In the genomic region with DNA sequence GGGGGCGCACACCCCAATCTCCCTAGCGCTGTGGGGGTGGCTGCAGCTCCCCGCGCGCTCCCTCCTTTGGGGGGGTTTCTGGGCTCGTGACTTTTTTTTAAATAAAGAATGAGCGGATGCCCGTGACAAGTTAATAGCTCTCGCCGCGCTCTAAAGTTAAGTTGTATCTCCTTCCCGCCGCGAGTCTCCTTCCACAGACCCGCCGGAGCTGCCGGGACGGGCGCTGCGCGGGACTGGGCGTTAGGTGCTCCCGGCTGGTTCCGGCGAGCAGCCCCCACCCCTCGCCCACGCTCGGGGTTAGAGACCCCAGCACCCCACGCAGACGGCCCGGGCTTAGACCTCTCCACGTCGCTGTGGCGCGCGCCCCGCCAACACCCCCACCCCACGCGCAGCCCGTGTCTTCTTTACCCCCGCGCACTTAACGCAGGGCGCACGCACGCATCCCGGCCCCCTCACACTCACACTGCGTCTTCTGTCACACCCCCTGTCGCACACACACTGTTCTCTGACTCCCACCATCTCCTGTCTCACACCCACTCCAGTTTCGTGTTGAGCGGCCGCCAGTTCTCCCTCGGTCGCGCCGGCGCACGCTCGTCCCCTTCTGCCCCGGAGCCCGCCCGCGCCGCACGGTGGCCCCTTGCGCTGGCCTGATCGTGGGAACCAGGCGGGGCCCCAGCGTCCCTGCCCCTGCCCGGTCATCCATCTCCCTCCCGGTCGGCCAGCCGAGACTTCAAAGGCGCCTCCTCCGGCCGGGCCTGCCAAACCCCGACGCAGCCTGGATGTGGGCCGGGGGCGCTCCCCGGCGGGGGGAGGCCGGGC, we compare ENCODE assay signal across 8 cellular contexts.
DNase-seq lines count a peak whose midpoint lies in the region; FAIRE-seq and TF ChIP-seq lines count a peak whose summit lies in the region.

No MANE protein-coding gene starts in this region.

- TF ChIP-seq CTCF in RWPE1 (conservative IDR thresholded peaks at IDR 0.05; ENCODE audit: low read depth) = no peak
- no peak for TF ChIP-seq CTCF in kidney (IDR thresholded peaks at IDR 0.05; ENCODE audit: borderline replicate concordance, extremely low read depth, insufficient read depth)

- H3K27ac ChIP-seq in RWPE1 (peak overlapping the region; percentile 96), caudate nucleus (ENCODE audit: low read depth, low read length) (no peak overlapping the region), kidney (ENCODE audit: low read depth in 2 of 2, low read length in 2 of 2) (no peak overlapping the region)

- H3K36me3 ChIP-seq in kidney (ENCODE audit: control insufficient read depth in 1 of 2, insufficient read depth in 2 of 2, low read length in 2 of 2) = no peaks in the 10 kb centered on the region

- POLR2A ChIA-PET in RWPE1 (lab: Yijun Ruan, JAX; ENCODE audit: low non-redundant PET) = interaction anchor here (0.5 to 1.0 kb wide), 3 partner anchors 43 to 139 kb away, joined by 3 to 4 read pairs (median 3); partner anchors contain the start of gene HMGA2

- H3K4me3 ChIP-seq in kidney (ENCODE audit: low read length in 2 of 2) = peak overlapping the region; percentile 43 to 59

- H3K4me1 ChIP-seq in kidney (ENCODE audit: control insufficient read depth in 1 of 2, insufficient read depth in 1 of 2, low read depth in 1 of 2, low read length in 2 of 2) = no peaks in the 10 kb centered on the region

- FAIRE-seq in kidney (lab: Jason Lieb, UNC) = no peak

- intact Hi-C loops in kidney (cut with DNase I) = no loop called here

- CTCF ChIA-PET in RWPE1 (lab: Yijun Ruan, JAX) = interaction anchor here (0.6 to 1.3 kb wide), 6 partner anchors 23 to 234 kb away, joined by 3 to 5 read pairs (median 3); no protein-coding TSS in a partner anchor

- in situ Hi-C loops in KBM-7 (cut with MboI; ENCODE audit: low pct_unique_long_range_greater_than_20kb, low sequenced_read_pairs) = no loop called here

- peak; percentile 14 for DNase-seq in stimulated activated CD4-positive, alpha-beta T cell treated with anti-CD3 and anti-CD28 coated beads, Interleukin-2, amount 100 ng/mL, for 4 hours (ENCODE audit: low read depth)
- DNase-seq in stimulated activated CD4-positive, alpha-beta T cell treated with anti-CD3 and anti-CD28 coated beads, Interleukin-1b, Interleukin-23, amount 100 ng/mL, for 48 hours = no peak
- DNase-seq in RWPE1 (ENCODE audit: low spot score) = peak; percentile 48
- peak in 37 of 61 donors; percentile 2 to 78 (median 28) for DNase-seq in caudate nucleus (lab: John Stamatoyannopoulos, UW)
- DNase-seq in kidney = no peak
- DNase-seq in stimulated activated CD4-positive, alpha-beta T cell treated with anti-CD3 and anti-CD28 coated beads, Interleukin-4, amount 100 ng/mL, for 1 hour = peak; percentile 21
- DNase-seq in KBM-7 = no peak
- DNase-seq in SHP77 (lab: John Stamatoyannopoulos, UW) = no peak

- H3K9me3 ChIP-seq in kidney (ENCODE audit: control insufficient read depth in 1 of 2, low read length in 2 of 2) = no peaks in the 10 kb centered on the region

- no peak overlapping the region for H3K9ac ChIP-seq in kidney (ENCODE audit: low read length in 2 of 2)

Comparison
In these comparisons a context has a peak if more than half of its experiments do, and no peak if none do; other contexts are left out.
1. DNase-seq: peak in stimulated activated CD4-positive, alpha-beta T cell treated with anti-CD3 and anti-CD28 coated beads, Interleukin-2, amount 100 ng/mL, for 4 hours (single experiment), RWPE1 (single experiment), caudate nucleus (37 of 61) and stimulated activated CD4-positive, alpha-beta T cell treated with anti-CD3 and anti-CD28 coated beads, Interleukin-4, amount 100 ng/mL, for 1 hour (single experiment); none in stimulated activated CD4-positive, alpha-beta T cell treated with anti-CD3 and anti-CD28 coated beads, Interleukin-1b, Interleukin-23, amount 100 ng/mL, for 48 hours (single experiment), kidney (single experiment), KBM-7 (single experiment) and SHP77 (0 of 2).